In the genomic region with DNA sequence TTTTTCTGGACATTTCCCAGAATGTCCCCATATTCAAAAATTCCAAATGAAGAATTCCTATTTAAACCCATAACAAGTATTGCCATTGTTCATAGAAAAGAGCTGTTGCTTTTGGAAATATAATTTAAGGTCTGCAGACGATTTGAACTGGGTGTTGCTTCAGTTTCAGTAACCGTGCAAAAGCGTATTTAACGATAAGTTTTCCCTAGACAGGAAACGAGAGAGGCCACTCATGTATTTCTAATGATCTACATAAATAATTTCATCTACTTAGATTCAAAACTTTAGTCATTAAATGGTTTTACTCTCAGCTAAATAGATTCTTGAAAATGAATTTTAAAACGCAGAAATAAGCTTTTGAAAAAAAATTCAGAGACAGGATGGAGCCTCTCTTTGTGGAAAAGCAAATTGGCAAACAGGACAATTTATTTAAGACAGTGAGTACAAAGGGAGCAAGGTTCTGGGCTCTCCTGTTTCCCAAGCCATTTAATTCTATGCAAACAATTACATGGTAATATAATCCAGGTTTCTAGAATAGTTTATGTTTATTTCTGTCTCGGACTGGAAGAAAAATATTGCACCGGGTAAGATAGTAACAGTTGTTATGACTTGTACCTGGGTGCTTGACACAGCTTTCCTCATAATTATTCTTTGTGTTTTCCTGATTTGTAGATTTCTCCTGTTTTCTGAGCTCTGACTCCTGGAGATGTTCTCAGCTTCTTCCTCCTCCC, we compare ENCODE assay signal across 15 cellular contexts.
DNase-seq lines count a peak whose midpoint lies in the region; FAIRE-seq and TF ChIP-seq lines count a peak whose summit lies in the region.
"Had no signal": no experiment of that assay in that cellular context is flagged by ENCODE, and none has a peak within 500 bp of the region (broad histone marks: within the 10 kb centered on the region; RNA-seq: fewer than 3 reads in every experiment).

No MANE protein-coding gene starts in this region.

- peak overlapping the region; percentile 59 for H3K4me3 Mint-ChIP-seq in progenitor cell of endocrine pancreas (ENCODE audit: low read depth)
- H3K4me3 Mint-ChIP-seq: activated CD8-positive, alpha-beta T cell treated with anti-CD3 and anti-CD28 coated beads for 36 hours; activated naive CD4-positive, alpha-beta T cell treated with anti-CD3 and anti-CD28 coated beads, Interleukin-2, amount 10 ng/mL, durations not matched to agents 7 days and 5 days; T-helper 1 cell treated with Interleukin-12 subunit alpha and Interleukin-12 subunit beta and Interleukin-4 antibody, amounts not matched to agents 30 μg/mL and 1 μg/mL, for 36 hours had no signal

- peaks cover 20% of the 10 kb centered on the region for H3K9me3 Mint-ChIP-seq in progenitor cell of endocrine pancreas (ENCODE audit: low read depth)
- H3K9me3 Mint-ChIP-seq: activated naive CD4-positive, alpha-beta T cell treated with anti-CD3 and anti-CD28 coated beads, Interleukin-2, amount 10 ng/mL, durations not matched to agents 7 days and 5 days; T-helper 1 cell treated with Interleukin-12 subunit alpha and Interleukin-12 subunit beta and Interleukin-4 antibody, amounts not matched to agents 30 μg/mL and 1 μg/mL, for 36 hours had no signal

- 61% methylated on average over 8 of the region's 8 CpGs for WGBS in HUES64

- H3K27ac Mint-ChIP-seq in progenitor cell of endocrine pancreas = peak overlapping the region; percentile 96
- H3K27ac Mint-ChIP-seq: activated CD8-positive, alpha-beta T cell treated with anti-CD3 and anti-CD28 coated beads for 36 hours; activated naive CD4-positive, alpha-beta T cell treated with anti-CD3 and anti-CD28 coated beads, Interleukin-2, amount 10 ng/mL, durations not matched to agents 7 days and 5 days; T-helper 1 cell treated with Interleukin-12 subunit alpha and Interleukin-12 subunit beta and Interleukin-4 antibody, amounts not matched to agents 30 μg/mL and 1 μg/mL, for 36 hours had no signal

- no peaks in the 10 kb centered on the region for H3K36me3 ChIP-seq in HUES64 (ENCODE audit: insufficient read depth, low read length)

- peaks cover 3% of the 10 kb centered on the region; the same call in 1 of the 2 replicates for H3K9me3 ChIP-seq in HUES64 (ENCODE audit: insufficient read depth, low read depth, low read length)

- peaks cover 36% of the 10 kb centered on the region for H3K4me1 Mint-ChIP-seq in progenitor cell of endocrine pancreas (ENCODE audit: low read depth)
- H3K4me1 Mint-ChIP-seq: activated naive CD4-positive, alpha-beta T cell treated with anti-CD3 and anti-CD28 coated beads, Interleukin-2, amount 10 ng/mL, durations not matched to agents 7 days and 5 days had no signal

- H3K36me3 Mint-ChIP-seq in progenitor cell of endocrine pancreas (ENCODE audit: insufficient read depth) = peaks cover 9% of the 10 kb centered on the region
- H3K36me3 Mint-ChIP-seq: activated naive CD4-positive, alpha-beta T cell treated with anti-CD3 and anti-CD28 coated beads, Interleukin-2, amount 10 ng/mL, durations not matched to agents 7 days and 5 days had no signal

- peak; percentile 26 for FAIRE-seq in endometrium (lab: Jason Lieb, UNC)
- FAIRE-seq: colon had no signal

- H3K9ac ChIP-seq in HUES64 (ENCODE audit: low read depth, low read length) = 0 out of 2 replicates have a peak overlapping the region, but pooled peaks have one; percentile 7
- H3K9ac ChIP-seq: parathyroid adenoma had no signal

- peak overlapping the region; percentile 40; the same call in 1 of the 2 replicates for H3K27ac ChIP-seq in HUES64 (ENCODE audit: low read depth, low read length)
- H3K27ac ChIP-seq: parathyroid adenoma had no signal

- peaks cover 32% of the 10 kb centered on the region for H3K27me3 ChIP-seq in HUES64 (ENCODE audit: insufficient read depth, low read length)

- DNase-seq in NCI-H345 (lab: John Stamatoyannopoulos, UW) (peak; percentile 58), progenitor cell of endocrine pancreas (ENCODE audit: low spot score, unreplicated experiment) (no peak), SK-N-DZ (ENCODE audit: low spot score) (no peak)
- DNase-seq in activated CD4-positive, CD25-positive, alpha-beta regulatory T cell treated with anti-CD3 and anti-CD28 coated beads, Interleukin-2, amount 50 U/mL, for 72 hours = no peak
- no peak for DNase-seq in stimulated activated CD4-positive, alpha-beta T cell treated with anti-CD3 and anti-CD28 coated beads, Interleukin-15, amount 100 ng/mL, for 24 hours
- DNase-seq: activated CD8-positive, alpha-beta T cell treated with anti-CD3 and anti-CD28 coated beads for 36 hours; activated naive CD4-positive, alpha-beta T cell treated with anti-CD3 and anti-CD28 coated beads, Interleukin-2, amount 10 ng/mL, durations not matched to agents 7 days and 5 days; DMS 273 treated with DMSO at 0.1 percent for 48 hours; HCEC 1CT; stimulated activated CD4-positive, alpha-beta T cell treated with anti-CD3 and anti-CD28 coated beads, Interleukin-4, amount 100 ng/mL, for 1 hour had no signal

- peak overlapping the region; percentile 48 for H3K4me3 ChIP-seq in HUES64 (ENCODE audit: low read length)

- H3K27me3 Mint-ChIP-seq in progenitor cell of endocrine pancreas = no peaks in the 10 kb centered on the region
- H3K27me3 Mint-ChIP-seq: activated CD8-positive, alpha-beta T cell treated with anti-CD3 and anti-CD28 coated beads for 36 hours; activated naive CD4-positive, alpha-beta T cell treated with anti-CD3 and anti-CD28 coated beads, Interleukin-2, amount 10 ng/mL, durations not matched to agents 7 days and 5 days had no signal

- H3K4me1 ChIP-seq in HUES64 (ENCODE audit: insufficient read depth, low read length) = peaks cover 13% of the 10 kb centered on the region; the same call in 1 of the 2 replicates
- H3K4me1 ChIP-seq: parathyroid adenoma had no signal

- no peak for TF ChIP-seq CTCF in progenitor cell of endocrine pancreas (IDR thresholded peaks at IDR 0.05; ENCODE audit: unreplicated experiment)
